1 cellular context compared by ENCODE assay signal in the genomic region with DNA sequence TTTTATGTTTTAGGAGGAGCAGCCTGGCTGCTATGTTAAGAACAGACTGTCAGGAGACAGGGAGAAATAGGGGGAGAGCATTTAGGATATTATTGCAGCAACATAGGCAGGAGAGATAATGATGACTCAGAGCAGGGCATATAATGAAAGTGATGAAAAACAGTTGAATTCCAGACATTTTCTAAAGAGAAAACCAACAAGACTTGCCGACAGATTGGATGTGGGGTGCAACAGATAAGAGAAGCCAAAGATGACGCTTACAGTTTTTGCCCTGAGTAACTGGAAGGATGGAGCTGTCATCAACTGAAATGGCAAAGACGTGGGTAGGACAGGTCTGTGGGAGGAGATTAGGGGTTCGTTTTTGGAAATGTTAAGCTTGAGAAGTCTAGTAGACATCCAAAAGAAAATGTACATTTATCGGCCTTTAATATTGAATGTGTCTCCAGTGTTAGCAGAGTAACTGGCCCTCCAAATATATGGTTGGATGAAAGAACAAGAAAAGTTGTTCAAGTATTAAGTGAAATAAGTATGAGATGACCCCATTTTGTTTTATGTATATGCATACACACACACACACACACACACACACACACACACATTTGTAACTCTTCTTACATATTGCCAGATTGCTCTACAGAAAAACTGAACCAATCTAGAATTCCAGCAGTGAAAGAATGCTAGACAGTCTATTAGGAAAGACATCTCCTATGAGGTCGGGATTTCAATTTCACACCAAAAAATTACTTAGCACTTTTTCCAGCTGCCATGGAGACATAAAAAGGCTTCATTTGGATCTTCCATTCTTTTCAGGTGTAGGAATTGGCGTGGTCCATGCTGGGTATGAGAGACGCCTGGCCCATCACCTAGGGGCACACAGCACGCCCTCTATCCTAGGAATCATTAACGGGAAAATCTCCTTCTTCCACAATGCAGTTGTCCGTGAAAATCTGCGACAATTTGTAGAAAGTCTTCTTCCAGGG.
A peak's percentile ranks its signal among the peaks of the same experiment; 100 is the strongest.
TF ChIP-seq lines count a peak whose summit lies in the region.

No MANE protein-coding gene starts in this region.

TF ChIP-seq in K562, 482 proteins besides CTCF, POLR2A, EP300 and RAD21 (continued from another document):
- TF ChIP-seq, protein P1, sequence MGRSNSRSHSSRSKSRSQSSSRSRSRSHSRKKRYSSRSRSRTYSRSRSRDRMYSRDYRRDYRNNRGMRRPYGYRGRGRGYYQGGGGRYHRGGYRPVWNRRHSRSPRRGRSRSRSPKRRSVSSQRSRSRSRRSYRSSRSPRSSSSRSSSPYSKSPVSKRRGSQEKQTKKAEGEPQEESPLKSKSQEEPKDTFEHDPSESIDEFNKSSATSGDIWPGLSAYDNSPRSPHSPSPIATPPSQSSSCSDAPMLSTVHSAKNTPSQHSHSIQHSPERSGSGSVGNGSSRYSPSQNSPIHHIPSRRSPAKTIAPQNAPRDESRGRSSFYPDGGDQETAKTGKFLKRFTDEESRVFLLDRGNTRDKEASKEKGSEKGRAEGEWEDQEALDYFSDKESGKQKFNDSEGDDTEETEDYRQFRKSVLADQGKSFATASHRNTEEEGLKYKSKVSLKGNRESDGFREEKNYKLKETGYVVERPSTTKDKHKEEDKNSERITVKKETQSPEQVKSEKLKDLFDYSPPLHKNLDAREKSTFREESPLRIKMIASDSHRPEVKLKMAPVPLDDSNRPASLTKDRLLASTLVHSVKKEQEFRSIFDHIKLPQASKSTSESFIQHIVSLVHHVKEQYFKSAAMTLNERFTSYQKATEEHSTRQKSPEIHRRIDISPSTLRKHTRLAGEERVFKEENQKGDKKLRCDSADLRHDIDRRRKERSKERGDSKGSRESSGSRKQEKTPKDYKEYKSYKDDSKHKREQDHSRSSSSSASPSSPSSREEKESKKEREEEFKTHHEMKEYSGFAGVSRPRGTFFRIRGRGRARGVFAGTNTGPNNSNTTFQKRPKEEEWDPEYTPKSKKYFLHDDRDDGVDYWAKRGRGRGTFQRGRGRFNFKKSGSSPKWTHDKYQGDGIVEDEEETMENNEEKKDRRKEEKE (IDR thresholded peaks at IDR 0.05; ENCODE audit: borderline replicate concordance in 1 of 2, control insufficient read depth in 1 of 2, low read depth in 2 of 2, low read length in 1 of 2) = peak in 1 of 2 experiments; percentile 81; a peak in 1 of 4 replicates
- TF ChIP-seq BCOR (IDR thresholded peaks at IDR 0.05) (peak; percentile 84; the same call in 1 of the 2 replicates), NCOA1 (IDR thresholded peaks at IDR 0.05; ENCODE audit: low read depth) (peak; percentile 96)
